ENCODE assay signal across 1 cellular context in genomic region chr13:23505007-23505406, GRCh38.
TF ChIP-seq lines count a peak whose summit lies in the region.

No MANE protein-coding gene starts in this region.

TF ChIP-seq in HEK293, 187 proteins besides CTCF, POLR2A, EP300 and RAD21 (continued from another document):
- TF ChIP-seq ATF2 (tag by site-specific recombination; IDR thresholded peaks at IDR 0.05; ENCODE audit: low read depth) (no peak), ZFP37 (tag by site-specific recombination; IDR thresholded peaks at IDR 0.05) (no peak), ZNF473 (tag by site-specific recombination; IDR thresholded peaks at IDR 0.05) (no peak), ZNF148 (tag by site-specific recombination; IDR thresholded peaks at IDR 0.05; ENCODE audit: borderline replicate concordance) (no peak), GLIS1 (tag by site-specific recombination; IDR thresholded peaks at IDR 0.05) (peak; percentile 85), ZIC2 (tag by site-specific recombination; IDR thresholded peaks at IDR 0.05) (peak; percentile 75), ZNF510 (tag by site-specific recombination; IDR thresholded peaks at IDR 0.05; ENCODE audit: insufficient replicate concordance) (no peak), ZNF155 (tag by site-specific recombination; IDR thresholded peaks at IDR 0.05) (no peak), ZNF776 (tag by site-specific recombination; IDR thresholded peaks at IDR 0.05; ENCODE audit: borderline replicate concordance) (no peak), ZBTB7A (tag by site-specific recombination; IDR thresholded peaks at IDR 0.05; ENCODE audit: low read depth) (no peak)
